In the genomic region with DNA sequence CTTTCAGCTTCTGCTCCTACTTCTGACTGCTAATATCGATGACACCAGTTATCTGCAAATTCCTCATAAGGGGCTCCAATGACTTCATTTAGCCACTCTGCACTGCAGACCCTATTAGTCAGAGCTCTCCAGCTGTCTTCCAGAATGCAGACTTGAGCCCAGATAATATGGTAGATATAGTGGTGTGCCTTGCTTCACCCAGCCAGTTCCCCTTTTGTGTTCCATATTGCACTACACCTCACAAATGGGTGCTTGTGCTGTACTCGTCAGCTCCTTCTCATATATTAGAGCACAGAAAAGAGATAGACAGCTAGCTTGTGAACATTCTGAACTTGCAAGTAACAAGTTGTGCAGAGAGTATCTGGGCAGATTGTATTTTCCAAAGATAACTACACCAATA, we compare ENCODE assay signal across 26 cellular contexts.
"Had no signal": no experiment of that assay in that cellular context is flagged by ENCODE, and none has a peak within 500 bp of the region (broad histone marks: within the 10 kb centered on the region; RNA-seq: fewer than 3 reads in every experiment).

No MANE protein-coding gene starts in this region.

- ATAC-seq: activated CD8-positive, alpha-beta T cell treated with anti-CD3 and anti-CD28 coated beads, Interleukin-2, amount 10 ng/mL, durations not matched to agents 7 days and 5 days; SK-N-SH treated with all-trans-retinoic acid at 6 μM for 48 hours had no signal

- H3K9me3 Mint-ChIP-seq: activated CD4-positive, alpha-beta T cell treated with anti-CD3 and anti-CD28 coated beads, Interleukin-2, amount 10 ng/mL, durations not matched to agents 24 days and 14 days; activated naive CD4-positive, alpha-beta T cell treated with anti-CD3 and anti-CD28 coated beads, Interleukin-2, amount 50 U/mL, for 24 hours; activated naive CD8-positive, alpha-beta T cell treated with anti-CD3 and anti-CD28 coated beads, Interleukin-2, amount 10 ng/mL, durations not matched to agents 7 days and 5 days; activated T-cell treated with anti-CD3 and anti-CD28 coated beads, Interleukin-2, amount 50 U/mL, for 24 hours; activated T-helper 2 cell treated with anti-CD3 and anti-CD28 coated beads, Interferon-gamma antibody, Interleukin-2, Interleukin-4, amounts not matched to agents 10 μg/mL and 5 μg/mL and 100 μg/mL, durations not matched to agents 14 hours and 24 hours and 36 hours; central memory CD8-positive, alpha-beta T cell; T-helper 1 cell treated with Interleukin-12 subunit alpha and Interleukin-12 subunit beta and Interleukin-4 antibody, amounts not matched to agents 30 μg/mL and 1 μg/mL, for 36 hours; T-helper 2 cell treated with Interferon-gamma antibody and Interleukin-4, amounts not matched to agents 5 μg/mL and 100 μg/mL, for 36 hours had no signal

- FAIRE-seq: TTC549 had no signal

- H3K4me1 Mint-ChIP-seq: activated CD4-positive, alpha-beta T cell treated with anti-CD3 and anti-CD28 coated beads, Interleukin-2, amount 10 ng/mL, durations not matched to agents 24 days and 14 days; activated naive CD4-positive, alpha-beta T cell treated with anti-CD3 and anti-CD28 coated beads, Interleukin-2, amount 50 U/mL, for 24 hours; activated naive CD8-positive, alpha-beta T cell treated with anti-CD3 and anti-CD28 coated beads, Interleukin-2, amount 10 ng/mL, durations not matched to agents 7 days and 5 days; central memory CD8-positive, alpha-beta T cell had no signal

- H3K4me3 ChIP-seq: ascending aorta, cardiac muscle cell had no signal

- H3K36me3 Mint-ChIP-seq: activated naive CD4-positive, alpha-beta T cell treated with anti-CD3 and anti-CD28 coated beads, Interleukin-2, amount 50 U/mL, for 24 hours; activated naive CD8-positive, alpha-beta T cell treated with anti-CD3 and anti-CD28 coated beads, Interleukin-2, amount 10 ng/mL, durations not matched to agents 7 days and 5 days had no signal

- DNase-seq: activated CD4-positive, alpha-beta T cell treated with anti-CD3 and anti-CD28 coated beads, Interleukin-2, amount 10 ng/mL, durations not matched to agents 24 days and 14 days; activated CD4-positive, alpha-beta T cell treated with anti-CD3 and anti-CD28 coated beads, Interleukin-2, amount 50 U/mL, for 4 hours; activated CD8-positive, alpha-beta T cell treated with anti-CD3 and anti-CD28 coated beads, Interleukin-2, amount 10 ng/mL, durations not matched to agents 7 days and 5 days; activated gamma-delta T cell; activated naive CD4-positive, alpha-beta T cell treated with Interleukin-2 at 50 U/mL for 16 hours; activated naive CD8-positive, alpha-beta T cell treated with anti-CD3 and anti-CD28 coated beads, Interleukin-2, amount 10 ng/mL, durations not matched to agents 7 days and 5 days; activated T-cell treated with anti-CD3 and anti-CD28 coated beads, Interleukin-2, amount 50 U/mL, for 24 hours; amygdala; NCI-H1048; NCI-H1105 treated with DMSO at 0.1 percent for 48 hours; NCI-H1436; NCI-H1694; NCI-H1930; NCI-H2081 treated with DMSO at 0.1 percent for 48 hours; NCI-H345; NCI-H524 treated with DMSO at 0.1 percent for 48 hours; Right ventricle myocardium superior had no signal

- H3K4me3 Mint-ChIP-seq: activated CD4-positive, alpha-beta T cell treated with anti-CD3 and anti-CD28 coated beads, Interleukin-2, amount 10 ng/mL, durations not matched to agents 24 days and 14 days; activated CD8-positive, alpha-beta T cell treated with anti-CD3 and anti-CD28 coated beads, Interleukin-2, amount 10 ng/mL, durations not matched to agents 7 days and 5 days; activated naive CD4-positive, alpha-beta T cell treated with anti-CD3 and anti-CD28 coated beads, Interleukin-2, amount 50 U/mL, for 24 hours; activated naive CD8-positive, alpha-beta T cell treated with anti-CD3 and anti-CD28 coated beads, Interleukin-2, amount 10 ng/mL, durations not matched to agents 7 days and 5 days; activated T-cell treated with anti-CD3 and anti-CD28 coated beads, Interleukin-2, amount 50 U/mL, for 24 hours; central memory CD8-positive, alpha-beta T cell; T-helper 1 cell treated with Interleukin-12 subunit alpha and Interleukin-12 subunit beta and Interleukin-4 antibody, amounts not matched to agents 30 μg/mL and 1 μg/mL, for 36 hours; T-helper 2 cell treated with Interferon-gamma antibody and Interleukin-4, amounts not matched to agents 5 μg/mL and 100 μg/mL, for 36 hours had no signal

- H3K27ac Mint-ChIP-seq: activated CD4-positive, alpha-beta T cell treated with anti-CD3 and anti-CD28 coated beads, Interleukin-2, amount 10 ng/mL, durations not matched to agents 24 days and 14 days; activated CD8-positive, alpha-beta T cell treated with anti-CD3 and anti-CD28 coated beads, Interleukin-2, amount 10 ng/mL, durations not matched to agents 7 days and 5 days; activated naive CD4-positive, alpha-beta T cell treated with anti-CD3 and anti-CD28 coated beads, Interleukin-2, amount 50 U/mL, for 24 hours; activated naive CD8-positive, alpha-beta T cell treated with anti-CD3 and anti-CD28 coated beads, Interleukin-2, amount 10 ng/mL, durations not matched to agents 7 days and 5 days; activated T-cell treated with anti-CD3 and anti-CD28 coated beads, Interleukin-2, amount 50 U/mL, for 24 hours; activated T-helper 2 cell treated with anti-CD3 and anti-CD28 coated beads, Interferon-gamma antibody, Interleukin-2, Interleukin-4, amounts not matched to agents 10 μg/mL and 5 μg/mL and 100 μg/mL, durations not matched to agents 14 hours and 24 hours and 36 hours; T-helper 1 cell treated with Interleukin-12 subunit alpha and Interleukin-12 subunit beta and Interleukin-4 antibody, amounts not matched to agents 30 μg/mL and 1 μg/mL, for 36 hours; T-helper 2 cell treated with Interferon-gamma antibody and Interleukin-4, amounts not matched to agents 5 μg/mL and 100 μg/mL, for 36 hours had no signal
